ENCODE assay signal across 9 cellular contexts in genomic region chr1:218665216-218665615, GRCh38.
DNase-seq lines count a peak whose midpoint lies in the region; FAIRE-seq and TF ChIP-seq lines count a peak whose summit lies in the region.
"Had no signal": no experiment of that assay in that cellular context is flagged by ENCODE, and none has a peak within 500 bp of the region (broad histone marks: within the 10 kb centered on the region; RNA-seq: fewer than 3 reads in every experiment).

No MANE protein-coding gene starts in this region.

- no peak for DNase-seq in H54 (ENCODE audit: insufficient read length, low spot score)
- DNase-seq in hepatocyte (ENCODE audit: low spot score), result peak; percentile 30
- no peak for DNase-seq in skeletal muscle cell (ENCODE audit: low read depth)
- no peak for DNase-seq in spleen
- DNase-seq in SIG-M5 (lab: John Stamatoyannopoulos, UW), result no peak
- no peak for DNase-seq in stimulated activated naive CD4-positive, alpha-beta T cell (lab: John Stamatoyannopoulos, UW)
- DNase-seq in NK-92 (lab: John Stamatoyannopoulos, UW; ENCODE audit: unreplicated experiment), result no peak

- no peaks in the 10 kb centered on the region for H3K9me3 ChIP-seq in hepatocyte (ENCODE audit: low read depth)
- peaks cover 0 to under 1% (median 0%) of the 10 kb centered on the region in 8 donors for H3K9me3 ChIP-seq in spleen

- no peak overlapping the region for H2AFZ ChIP-seq in hepatocyte

- H3K4me1 Mint-ChIP-seq in brain, result peaks cover 31% of the 10 kb centered on the region

- H3K4me3 ChIP-seq in hepatocyte, result no peak overlapping the region
- H3K4me3 ChIP-seq in skeletal muscle cell (ENCODE audit: low read depth, low read length), result peak overlapping the region; percentile 4
- no peak overlapping the region for H3K4me3 ChIP-seq in spleen

- intact Hi-C loops in spleen (cut with DNase I; ENCODE audit: low total_unique reads), result no loop called here

- no peaks in the 10 kb centered on the region for H3K27me3 ChIP-seq in hepatocyte
- no peaks in the 10 kb centered on the region for H3K27me3 ChIP-seq in spleen (replicated peaks in 1 of 7)

- no peaks in the 10 kb centered on the region for H3K9me2 ChIP-seq in hepatocyte (replicated peaks; ENCODE audit: insufficient read depth)

- H3K36me3 ChIP-seq in hepatocyte (replicated peaks; ENCODE audit: insufficient read depth, low read depth) (no peaks in the 10 kb centered on the region), spleen (no peaks in the 10 kb centered on the region)

- H3K4me3 Mint-ChIP-seq in brain, result peak overlapping the region in 2 of 5 experiments; percentile 0 to 24

- H3K4me1 ChIP-seq in hepatocyte (ENCODE audit: insufficient read depth) (peaks cover 5% of the 10 kb centered on the region), spleen (no peaks in the 10 kb centered on the region)

- H4K20me1 ChIP-seq in hepatocyte (ENCODE audit: insufficient read depth, poor library complexity, severe bottlenecking), result no peaks in the 10 kb centered on the region

- TF ChIP-seq CTCF in brain (conservative IDR thresholded peaks at IDR 0.05) (no peak), hepatocyte (IDR thresholded peaks at IDR 0.05; ENCODE audit: poor library complexity) (no peak), spleen (IDR thresholded peaks at IDR 0.05 in 8 of 11, conservative IDR thresholded peaks at IDR 0.05 in 3 of 11) (no peak)

- TF ChIP-seq POLR2A in H54 (IDR thresholded peaks at IDR 0.05; ENCODE audit: low read depth, low read length) (no peak), spleen (IDR thresholded peaks at IDR 0.05) (no peak)

- H3K27ac ChIP-seq in hepatocyte, result peak overlapping the region; percentile 28
- H3K27ac ChIP-seq in spleen, result no peak overlapping the region

- peaks cover 8% of the 10 kb centered on the region for H3K27me3 Mint-ChIP-seq in brain

- H3K79me2 ChIP-seq in hepatocyte, result no peaks in the 10 kb centered on the region

- H3K36me3 Mint-ChIP-seq in brain, result no peaks in the 10 kb centered on the region

- H3K4me2 ChIP-seq in hepatocyte, result peak overlapping the region; percentile 10

- H3K9me3 Mint-ChIP-seq in brain, result peaks cover 0 to 11% (median 6%) of the 10 kb centered on the region in 5 experiments

- WGBS in hepatocyte (ENCODE audit: low lambda C conversion rate, missing lambda C conversion rate), result 56% methylated on average over 4 of the region's 4 CpGs
- WGBS in spleen, 5 donors, result 68 to 81% (median 74%) methylated on average over 4 of the region's 4 CpGs

- H3K27ac Mint-ChIP-seq in brain, result peak overlapping the region in 3 of 5 experiments; percentile 52 to 91 (median 73)

- peak; percentile 84 for FAIRE-seq in H54 (lab: Jason Lieb, UNC)
- FAIRE-seq: HTR-8/SVneo had no signal
